11 cellular contexts compared by ENCODE assay signal in the genomic region with DNA sequence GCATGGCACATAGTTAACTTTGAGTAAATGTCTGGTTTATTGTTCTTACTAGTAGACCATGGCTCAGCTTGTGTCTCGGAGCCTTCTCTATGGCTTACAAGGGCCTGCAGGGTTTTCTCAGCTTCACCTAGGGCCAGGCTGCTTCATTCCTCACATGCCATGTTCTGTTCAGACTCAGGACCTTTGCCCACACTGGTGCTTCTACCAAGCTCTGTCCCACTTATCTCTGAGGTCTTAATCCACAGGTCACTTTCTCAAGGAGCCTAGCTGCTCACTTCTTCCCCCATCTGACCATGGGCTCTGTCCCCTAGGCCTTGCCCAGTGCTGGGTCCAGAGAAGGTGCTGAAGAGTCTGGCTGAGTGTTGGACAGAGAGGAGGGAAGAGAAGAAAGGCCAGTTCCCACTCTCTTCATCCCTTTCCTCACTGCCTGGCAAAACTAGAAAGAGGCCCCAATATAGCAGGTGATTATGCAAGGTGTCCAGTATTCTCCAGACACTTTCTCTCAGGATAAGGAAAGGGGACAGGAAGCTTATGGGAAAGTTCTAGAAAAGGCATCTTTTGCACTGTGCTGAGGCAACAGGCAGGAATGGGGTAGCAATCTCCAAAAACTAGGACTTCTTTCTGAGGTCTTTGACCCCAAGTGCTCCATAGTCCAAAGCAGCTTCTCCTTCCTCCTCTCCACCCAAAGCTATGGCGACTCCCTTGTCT. TPM values are rescaled to one million over a fixed set of nuclear protein-coding genes. Genes with fewer than 3 reads are reported as not detected.
A peak's percentile ranks its signal among the peaks of the same experiment; 100 is the strongest.
DNase-seq lines count a peak whose midpoint lies in the region; ATAC-seq, FAIRE-seq and TF ChIP-seq lines count a peak whose summit lies in the region.
"Had no signal": no experiment of that assay in that cellular context is flagged by ENCODE, and none has a peak within 500 bp of the region (broad histone marks: within the 10 kb centered on the region; RNA-seq: fewer than 3 reads in every experiment).

No MANE protein-coding gene starts in this region.

- H3K4me3 Mint-ChIP-seq in neural progenitor cell: no peak overlapping the region

- H3K4me1 Mint-ChIP-seq in neural progenitor cell: peaks cover 22% of the 10 kb centered on the region

- no peak for TF ChIP-seq POLR2A in breast epithelium (IDR thresholded peaks at IDR 0.05)
- no peak for TF ChIP-seq POLR2A in GM12892 (IDR thresholded peaks at IDR 0.05; ENCODE audit: low read depth, low read length)

- H3K9me3 Mint-ChIP-seq in neural progenitor cell: no peaks in the 10 kb centered on the region

- peaks cover 98 to 100% (median 100%) of the 10 kb centered on the region in 10 experiments for H3K4me1 ChIP-seq in BLaER1 treated with 17β-estradiol and CSF1 and Interleukin-3, amounts not matched to agents 10 nM and 100 nM
- peaks cover 7 to 31% of the 10 kb centered on the region in 2 donors for H3K4me1 ChIP-seq in breast epithelium
- peaks cover 21% of the 10 kb centered on the region for H3K4me1 ChIP-seq in neural progenitor cell

- H3K27ac ChIP-seq in BLaER1 treated with 17β-estradiol and CSF1 and Interleukin-3, amounts not matched to agents 10 nM and 100 nM: peak overlapping the region in 8 of 11 experiments; percentile 1 to 96 (median 92); a peak in 13 of 22 replicates
- H3K27ac ChIP-seq in KOPT-K1 (ENCODE audit: low read depth, low read length, poor library complexity, severe bottlenecking) (peak overlapping the region; percentile 99), breast epithelium (peak overlapping the region; percentile 66 to 84), neural progenitor cell (no peak overlapping the region)

- peaks cover 0 to 81% (median 0%) of the 10 kb centered on the region in 11 experiments; a peak in 2 of 22 replicates for H4K20me1 ChIP-seq in BLaER1 treated with 17β-estradiol and CSF1 and Interleukin-3, amounts not matched to agents 10 nM and 100 nM
- peaks cover 3% of the 10 kb centered on the region for H4K20me1 ChIP-seq in neural progenitor cell (ENCODE audit: low read depth)

- no peak overlapping the region for H3K4me3 ChIP-seq in BLaER1 treated with 17β-estradiol and CSF1 and Interleukin-3, amounts not matched to agents 10 nM and 100 nM
- H3K4me3 ChIP-seq in breast epithelium (no peak overlapping the region), neural progenitor cell (no peak overlapping the region)

- peaks cover 33% of the 10 kb centered on the region for H3K79me2 ChIP-seq in neural progenitor cell (ENCODE audit: low read depth)

- H3K27me3 ChIP-seq in BLaER1 treated with 17β-estradiol and CSF1 and Interleukin-3, amounts not matched to agents 10 nM and 100 nM: no peaks in the 10 kb centered on the region
- H3K27me3 ChIP-seq in breast epithelium: no peaks in the 10 kb centered on the region
- H3K27me3 ChIP-seq in neural progenitor cell: no peaks in the 10 kb centered on the region

- intact Hi-C loops in breast epithelium (cut with DNase I; ENCODE audit: low total_unique reads): no loop called here

- no peaks in the 10 kb centered on the region for H3K9me3 ChIP-seq in BLaER1 treated with 17β-estradiol and CSF1 and Interleukin-3, amounts not matched to agents 10 nM and 100 nM (replicated peaks in 1 of 11)
- H3K9me3 ChIP-seq in KOPT-K1 (ENCODE audit: insufficient read depth, low read length, poor library complexity, severe bottlenecking): no peaks in the 10 kb centered on the region
- no peaks in the 10 kb centered on the region for H3K9me3 ChIP-seq in breast epithelium
- H3K9me3 ChIP-seq in neural progenitor cell (ENCODE audit: low read depth): no peaks in the 10 kb centered on the region

- FAIRE-seq in GM12892 (lab: Jason Lieb, UNC): no peak
- no peak for FAIRE-seq in D721Med (lab: Jason Lieb, UNC)

- no peak for ATAC-seq in HG03025 (IDR thresholded peaks at IDR 0.05; ENCODE audit: low FRiP score, unreplicated experiment)

- TF ChIP-seq CTCF in breast epithelium (IDR thresholded peaks at IDR 0.05) (no peak), neural progenitor cell (IDR thresholded peaks at IDR 0.05) (no peak), D721Med (IDR thresholded peaks at IDR 0.05; ENCODE audit: insufficient read depth, missing control alignments) (no peak)

- H3K4me2 ChIP-seq in BLaER1 treated with 17β-estradiol and CSF1 and Interleukin-3, amounts not matched to agents 10 nM and 100 nM: peak overlapping the region; percentile 91 to 99 (median 97)
- H3K4me2 ChIP-seq in neural progenitor cell: no peak overlapping the region

- H3K9ac ChIP-seq in BLaER1 treated with 17β-estradiol and CSF1 and Interleukin-3, amounts not matched to agents 10 nM and 100 nM: peak overlapping the region in 5 of 11 experiments; percentile 8 to 81 (median 36); a peak in 7 of 22 replicates
- no peak overlapping the region for H3K9ac ChIP-seq in neural progenitor cell

- DNase-seq in breast epithelium (ENCODE audit: low spot score in 2 of 2): no peak
- no peak for DNase-seq in neural progenitor cell (ENCODE audit: low spot score)
- no peak for DNase-seq in GM12892 (ENCODE audit: insufficient read length)
- DNase-seq in D721Med (ENCODE audit: insufficient read length, low spot score): no peak
- DNase-seq in amygdala (lab: John Stamatoyannopoulos, UW): no peak
- DNase-seq: DMS79 treated with DMSO at 0.1 percent for 48 hours, NCI-H2227 treated with DMSO at 0.1 percent for 48 hours, occipital lobe had no signal

- no peaks in the 10 kb centered on the region for H3F3A ChIP-seq in neural progenitor cell (ENCODE audit: low read depth)

- peaks cover 10% of the 10 kb centered on the region for H3K27me3 Mint-ChIP-seq in neural progenitor cell (ENCODE audit: insufficient read depth, low read depth)

- H3K36me3 Mint-ChIP-seq in neural progenitor cell: peaks cover 11% of the 10 kb centered on the region

- H3K36me3 ChIP-seq in BLaER1 treated with 17β-estradiol and CSF1 and Interleukin-3, amounts not matched to agents 10 nM and 100 nM: peaks cover 13 to 59% (median 38%) of the 10 kb centered on the region in 11 experiments; a peak in 18 of 22 replicates
- H3K36me3 ChIP-seq in KOPT-K1 (ENCODE audit: insufficient read depth, low read length) (peaks cover 59% of the 10 kb centered on the region), breast epithelium (no peaks in the 10 kb centered on the region), neural progenitor cell (no peaks in the 10 kb centered on the region)

- H3K27ac Mint-ChIP-seq in neural progenitor cell: peak overlapping the region; percentile 42

- H2AFZ ChIP-seq in neural progenitor cell (replicated peaks): no peak overlapping the region

RNA-seq across cellular contexts. Expression of a gene that starts 40.0 kb away (rescaled TPM):
- total RNA-seq in breast epithelium: 1 to 10 TPM in 1 of 3 donors, not detected in 2; 5.3 TPM
- not detected in 2 replicates for total RNA-seq in neural progenitor cell (ENCODE audit: low replicate concordance)
- polyA plus RNA-seq in GM12892 (2012; ENCODE audit: missing spikeins): not detected
- total RNA-seq: occipital lobe had no signal

RNA-seq across cellular contexts. Expression of a gene that starts 45.0 kb away (rescaled TPM):
- 100 to 1,000 TPM in 2 of 3 donors, 10 to 100 TPM in 1; 95.1 to 124 (median 117) TPM for total RNA-seq in breast epithelium
- 60.0 and 74.6 TPM in 2 replicates for total RNA-seq in neural progenitor cell (ENCODE audit: low replicate concordance)
- 45.0 TPM for polyA plus RNA-seq in GM12892 (2012; ENCODE audit: missing spikeins)
